Comparison of ENCODE assay signal across 35 cellular contexts in genomic region chr3:127263037-127263436, GRCh38. TPM values are rescaled to one million over a fixed set of nuclear protein-coding genes. Genes with fewer than 3 reads are reported as not detected.
"Had no signal": no experiment of that assay in that cellular context is flagged by ENCODE, and none has a peak within 500 bp of the region (broad histone marks: within the 10 kb centered on the region; RNA-seq: fewer than 3 reads in every experiment).

No MANE protein-coding gene starts in this region.

- H3K4me3 Mint-ChIP-seq: activated CD4-positive, alpha-beta memory T cell treated with anti-CD3 and anti-CD28 coated beads, Interleukin-2, amount 10 ng/mL, durations not matched to agents 7 days and 5 days; activated CD4-positive, alpha-beta T cell treated with anti-CD3 and anti-CD28 coated beads for 36 hours; activated CD4-positive, alpha-beta T cell treated with anti-CD3 and anti-CD28 coated beads, Interleukin-2, amount 10 ng/mL, durations not matched to agents 7 days and 5 days; activated CD8-positive, alpha-beta T cell treated with anti-CD3 and anti-CD28 coated beads, Interleukin-2, amount 10 ng/mL, durations not matched to agents 7 days and 5 days; activated naive CD4-positive, alpha-beta T cell treated with anti-CD3 and anti-CD28 coated beads, Interleukin-2, amount 10 ng/mL, durations not matched to agents 7 days and 5 days; activated naive CD4-positive, alpha-beta T cell treated with anti-CD3 and anti-CD28 coated beads, Interleukin-2, amount 50 U/mL, for 24 hours; activated naive CD8-positive, alpha-beta T cell; activated naive CD8-positive, alpha-beta T cell treated with anti-CD3 and anti-CD28 coated beads, Interleukin-2, amount 10 ng/mL, durations not matched to agents 7 days and 5 days; activated naive CD8-positive, alpha-beta T cell treated with anti-CD3 and anti-CD28 coated beads, Interleukin-2, amount 50 U/mL, for 24 hours; activated T-cell treated with anti-CD3 and anti-CD28 coated beads, Interleukin-2, amount 50 U/mL, for 24 hours; brain; central memory CD8-positive, alpha-beta T cell; T-helper 1 cell treated with Interleukin-12 subunit alpha and Interleukin-12 subunit beta and Interleukin-4 antibody, amounts not matched to agents 30 μg/mL and 1 μg/mL, for 36 hours; T-helper 2 cell treated with Interferon-gamma antibody and Interleukin-4, amounts not matched to agents 5 μg/mL and 100 μg/mL, for 36 hours; WTC11 had no signal

- DNase-seq: activated CD4-positive, alpha-beta memory T cell treated with anti-CD3 and anti-CD28 coated beads, Interleukin-2, amount 10 ng/mL, durations not matched to agents 7 days and 5 days; activated CD4-positive, alpha-beta T cell treated with anti-CD3 and anti-CD28 coated beads for 1 hour; activated CD4-positive, alpha-beta T cell treated with anti-CD3 and anti-CD28 coated beads for 36 hours; activated CD4-positive, alpha-beta T cell treated with anti-CD3 and anti-CD28 coated beads for 48 hours; activated CD4-positive, alpha-beta T cell treated with anti-CD3 and anti-CD28 coated beads, Interleukin-2, amount 10 ng/mL, durations not matched to agents 7 days and 5 days; activated CD4-positive, alpha-beta T cell treated with anti-CD3 and anti-CD28 coated beads, Interleukin-2, amount 50 U/mL, for 48 hours; activated CD4-positive, CD25-positive, alpha-beta regulatory T cell; activated CD8-positive, alpha-beta memory T cell treated with anti-CD3 and anti-CD28 coated beads for 24 hours; activated CD8-positive, alpha-beta memory T cell treated with anti-CD3 and anti-CD28 coated beads, Interleukin-2, amount 50 U/mL, for 4 hours; activated CD8-positive, alpha-beta T cell treated with anti-CD3 and anti-CD28 coated beads, Interleukin-2, amount 10 ng/mL, durations not matched to agents 7 days and 5 days; activated effector memory CD4-positive, alpha-beta T cell treated with Interleukin-2 at 50 U/mL for 16 hours; activated gamma-delta T cell; activated naive CD4-positive, alpha-beta T cell treated with anti-CD3 and anti-CD28 coated beads, Interleukin-2, amount 10 ng/mL, durations not matched to agents 7 days and 5 days; activated naive CD4-positive, alpha-beta T cell treated with Interleukin-2 at 50 U/mL for 16 hours; activated naive CD8-positive, alpha-beta T cell treated with anti-CD3 and anti-CD28 coated beads, Interleukin-2, amount 10 ng/mL, durations not matched to agents 7 days and 5 days; activated naive CD8-positive, alpha-beta T cell treated with anti-CD3 and anti-CD28 coated beads, Interleukin-2, amount 50 U/mL, for 24 hours; activated T-cell treated with anti-CD3 and anti-CD28 coated beads, Interleukin-2, amount 50 U/mL, for 24 hours; activated T-cell treated with anti-CD3 and anti-CD28 coated beads, Interleukin-2, amount 50 U/mL, for 48 hours; cerebellar nuclear complex; T-helper 1 cell; T-helper 2 cell; T-helper 9 cell; WERI-Rb-1 had no signal

- H3K27me3 Mint-ChIP-seq: activated CD4-positive, alpha-beta T cell treated with anti-CD3 and anti-CD28 coated beads for 36 hours; activated CD4-positive, alpha-beta T cell treated with anti-CD3 and anti-CD28 coated beads, Interleukin-2, amount 10 ng/mL, durations not matched to agents 7 days and 5 days; activated naive CD8-positive, alpha-beta T cell treated with anti-CD3 and anti-CD28 coated beads, Interleukin-2, amount 10 ng/mL, durations not matched to agents 7 days and 5 days had no signal

- H3K27ac ChIP-seq: ascending aorta, cardiac muscle cell, WERI-Rb-1 had no signal

- H3K4me1 Mint-ChIP-seq: activated CD4-positive, alpha-beta memory T cell treated with anti-CD3 and anti-CD28 coated beads, Interleukin-2, amount 10 ng/mL, durations not matched to agents 7 days and 5 days; activated CD4-positive, alpha-beta T cell treated with anti-CD3 and anti-CD28 coated beads for 36 hours; activated CD4-positive, alpha-beta T cell treated with anti-CD3 and anti-CD28 coated beads, Interleukin-2, amount 10 ng/mL, durations not matched to agents 7 days and 5 days; activated naive CD4-positive, alpha-beta T cell treated with anti-CD3 and anti-CD28 coated beads, Interleukin-2, amount 10 ng/mL, durations not matched to agents 7 days and 5 days; activated naive CD4-positive, alpha-beta T cell treated with anti-CD3 and anti-CD28 coated beads, Interleukin-2, amount 50 U/mL, for 24 hours; activated naive CD8-positive, alpha-beta T cell treated with anti-CD3 and anti-CD28 coated beads, Interleukin-2, amount 10 ng/mL, durations not matched to agents 7 days and 5 days; activated naive CD8-positive, alpha-beta T cell treated with anti-CD3 and anti-CD28 coated beads, Interleukin-2, amount 50 U/mL, for 24 hours; brain; central memory CD8-positive, alpha-beta T cell; WTC11 had no signal

- H3K9me3 Mint-ChIP-seq: activated CD4-positive, alpha-beta T cell treated with anti-CD3 and anti-CD28 coated beads, Interleukin-2, amount 10 ng/mL, durations not matched to agents 7 days and 5 days; activated naive CD4-positive, alpha-beta T cell treated with anti-CD3 and anti-CD28 coated beads, Interleukin-2, amount 10 ng/mL, durations not matched to agents 7 days and 5 days; activated naive CD4-positive, alpha-beta T cell treated with anti-CD3 and anti-CD28 coated beads, Interleukin-2, amount 50 U/mL, for 24 hours; activated naive CD8-positive, alpha-beta T cell treated with anti-CD3 and anti-CD28 coated beads, Interleukin-2, amount 50 U/mL, for 24 hours; activated T-cell treated with anti-CD3 and anti-CD28 coated beads, Interleukin-2, amount 50 U/mL, for 24 hours; activated T-helper 2 cell treated with anti-CD3 and anti-CD28 coated beads, Interferon-gamma antibody, Interleukin-2, Interleukin-4, amounts not matched to agents 10 μg/mL and 5 μg/mL and 100 μg/mL, durations not matched to agents 14 hours and 24 hours and 36 hours; central memory CD8-positive, alpha-beta T cell; T-helper 1 cell treated with Interleukin-12 subunit alpha and Interleukin-12 subunit beta and Interleukin-4 antibody, amounts not matched to agents 30 μg/mL and 1 μg/mL, for 36 hours; T-helper 2 cell treated with Interferon-gamma antibody and Interleukin-4, amounts not matched to agents 5 μg/mL and 100 μg/mL, for 36 hours had no signal

- H3K27ac Mint-ChIP-seq: activated CD4-positive, alpha-beta memory T cell treated with anti-CD3 and anti-CD28 coated beads, Interleukin-2, amount 10 ng/mL, durations not matched to agents 7 days and 5 days; activated CD4-positive, alpha-beta T cell treated with anti-CD3 and anti-CD28 coated beads for 36 hours; activated CD4-positive, alpha-beta T cell treated with anti-CD3 and anti-CD28 coated beads, Interleukin-2, amount 10 ng/mL, durations not matched to agents 7 days and 5 days; activated CD8-positive, alpha-beta T cell treated with anti-CD3 and anti-CD28 coated beads, Interleukin-2, amount 10 ng/mL, durations not matched to agents 7 days and 5 days; activated naive CD4-positive, alpha-beta T cell treated with anti-CD3 and anti-CD28 coated beads, Interleukin-2, amount 10 ng/mL, durations not matched to agents 7 days and 5 days; activated naive CD4-positive, alpha-beta T cell treated with anti-CD3 and anti-CD28 coated beads, Interleukin-2, amount 50 U/mL, for 24 hours; activated naive CD8-positive, alpha-beta T cell; activated naive CD8-positive, alpha-beta T cell treated with anti-CD3 and anti-CD28 coated beads, Interleukin-2, amount 10 ng/mL, durations not matched to agents 7 days and 5 days; activated naive CD8-positive, alpha-beta T cell treated with anti-CD3 and anti-CD28 coated beads, Interleukin-2, amount 50 U/mL, for 24 hours; activated T-cell treated with anti-CD3 and anti-CD28 coated beads, Interleukin-2, amount 50 U/mL, for 24 hours; activated T-helper 2 cell treated with anti-CD3 and anti-CD28 coated beads, Interferon-gamma antibody, Interleukin-2, Interleukin-4, amounts not matched to agents 10 μg/mL and 5 μg/mL and 100 μg/mL, durations not matched to agents 14 hours and 24 hours and 36 hours; brain; T-helper 1 cell treated with Interleukin-12 subunit alpha and Interleukin-12 subunit beta and Interleukin-4 antibody, amounts not matched to agents 30 μg/mL and 1 μg/mL, for 36 hours; T-helper 2 cell treated with Interferon-gamma antibody and Interleukin-4, amounts not matched to agents 5 μg/mL and 100 μg/mL, for 36 hours; WTC11 had no signal

- H3K4me1 ChIP-seq: ascending aorta had no signal

- H3K36me3 ChIP-seq: ascending aorta, cardiac muscle cell, WERI-Rb-1 had no signal

- H3K4me3 ChIP-seq: ascending aorta, cardiac muscle cell had no signal

- ATAC-seq: activated CD4-positive, alpha-beta T cell treated with anti-CD3 and anti-CD28 coated beads for 36 hours; activated CD4-positive, CD25-positive, alpha-beta regulatory T cell treated with anti-CD3 and anti-CD28 coated beads, Interleukin-2, amount 50 U/mL, for 24 hours; activated CD8-positive, alpha-beta T cell treated with anti-CD3 and anti-CD28 coated beads, Interleukin-2, amount 10 ng/mL, durations not matched to agents 7 days and 5 days; activated naive CD8-positive, alpha-beta T cell treated with anti-CD3 and anti-CD28 coated beads, Interleukin-2, amount 50 U/mL, for 24 hours; WTC11 had no signal

- H3K36me3 Mint-ChIP-seq: activated naive CD4-positive, alpha-beta T cell treated with anti-CD3 and anti-CD28 coated beads, Interleukin-2, amount 10 ng/mL, durations not matched to agents 7 days and 5 days; activated naive CD4-positive, alpha-beta T cell treated with anti-CD3 and anti-CD28 coated beads, Interleukin-2, amount 50 U/mL, for 24 hours; activated naive CD8-positive, alpha-beta T cell; brain; WTC11 had no signal

- H3K27me3 ChIP-seq: ascending aorta, cardiac muscle cell had no signal

- H3K9me3 ChIP-seq: ascending aorta had no signal

RNA-seq across cellular contexts. Expression of gene PRR20G, which starts 24.8 kb away (rescaled TPM):
- total RNA-seq: activated CD4-positive, alpha-beta memory T cell treated with anti-CD3 and anti-CD28 coated beads, Interleukin-2, amount 10 ng/mL, durations not matched to agents 7 days and 5 days; activated CD4-positive, alpha-beta T cell treated with anti-CD3 and anti-CD28 coated beads for 36 hours; activated CD4-positive, alpha-beta T cell treated with anti-CD3 and anti-CD28 coated beads, Interleukin-2, amount 10 ng/mL, durations not matched to agents 7 days and 5 days; activated CD8-positive, alpha-beta T cell treated with anti-CD3 and anti-CD28 coated beads, Interleukin-2, amount 10 ng/mL, durations not matched to agents 7 days and 5 days; activated naive CD8-positive, alpha-beta T cell treated with anti-CD3 and anti-CD28 coated beads, Interleukin-2, amount 10 ng/mL, durations not matched to agents 7 days and 5 days; activated T-helper 2 cell treated with anti-CD3 and anti-CD28 coated beads, Interferon-gamma antibody, Interleukin-2, Interleukin-4, amounts not matched to agents 10 μg/mL and 5 μg/mL and 100 μg/mL, durations not matched to agents 14 hours and 24 hours and 36 hours; ascending aorta; bronchial epithelial cell; cardiac muscle cell; WTC11 had no signal
